In genomic region chrX:80708781-80709180, GRCh38 we compare ENCODE assay signal across 29 cellular contexts.
"Had no signal": no experiment of that assay in that cellular context is flagged by ENCODE, and none has a peak within 500 bp of the region (broad histone marks: within the 10 kb centered on the region; RNA-seq: fewer than 3 reads in every experiment).

No MANE protein-coding gene starts in this region.

- H3K36me3 Mint-ChIP-seq: type B pancreatic cell had no signal

- H3K27me3 ChIP-seq: stomach, suprapubic skin, testis, thyroid gland, tibial artery, tibial nerve, transverse colon, upper lobe of left lung, upper lobe of right lung, uterus, vagina had no signal

- H3K27me3 Mint-ChIP-seq: stimulated activated memory B cell treated with anti-CD40 and anti-IgM and Interleukin-4, amounts not matched to agents 10 μg/mL and 1 μg/mL and 100 μg/mL, for 72 hours; stimulated activated naive B cell treated with anti-CD40 and anti-IgM and Interleukin-4, amounts not matched to agents 10 μg/mL and 1 μg/mL and 100 μg/mL, for 72 hours; stimulated activated naive CD8-positive, alpha-beta T cell treated with anti-CD3 and anti-CD28 coated beads, Interleukin-15, amount 100 ng/mL, for 72 hours; stimulated activated naive CD8-positive, alpha-beta T cell treated with anti-CD3 and anti-CD28 coated beads, Interleukin-15, Interleukin-2, amounts not matched to agents 100 ng/mL and 50 ng/mL, for 24 hours; type B pancreatic cell had no signal

- DNase-seq: stimulated activated CD4-positive, alpha-beta T cell treated with anti-CD3 and anti-CD28 coated beads, Interleukin-2, amount 100 ng/mL, for 48 hours; stimulated activated CD4-positive, alpha-beta T cell treated with anti-CD3 and anti-CD28 coated beads, Interleukin-4, amount 100 ng/mL, for 1 hour; stimulated activated CD4-positive, alpha-beta T cell treated with anti-CD3 and anti-CD28 coated beads, Interleukin-4, amount 100 ng/mL, for 24 hours; stimulated activated CD4-positive, alpha-beta T cell treated with anti-CD3 and anti-CD28 coated beads, Interleukin-4, amount 100 ng/mL, for 4 hours; stimulated activated CD8-positive, alpha-beta memory T cell treated with anti-CD3 and anti-CD28 coated beads, Interleukin-4, amount 100 ng/mL, for 48 hours; stimulated activated naive B cell treated with anti-CD40 and anti-IgM and Interleukin-4, amounts not matched to agents 10 μg/mL and 1 μg/mL and 100 μg/mL, for 72 hours; stimulated activated naive CD4-positive, alpha-beta T cell; stimulated activated naive CD4-positive, alpha-beta T cell treated with Interleukin-2 at 50 U/mL for 16 hours; stimulated activated naive CD8-positive, alpha-beta T cell treated with anti-CD3 and anti-CD28 coated beads, Interleukin-15, amount 100 ng/mL, for 72 hours; stimulated activated naive CD8-positive, alpha-beta T cell treated with anti-CD3 and anti-CD28 coated beads, Interleukin-15, Interleukin-2, amounts not matched to agents 100 U/mL and 50 U/mL, for 24 hours; stomach; substantia nigra; testis; thyroid gland; tibial artery; transverse colon; trophoblast cell; upper lobe of left lung; upper lobe of right lung; uterus had no signal

- FAIRE-seq: urothelium cell line had no signal

- H3K4me3 ChIP-seq: stomach, suprapubic skin, testis, thoracic aorta, thyroid gland, tibial artery, tibial nerve, transverse colon, upper lobe of left lung, upper lobe of right lung, uterus, vagina had no signal

- H3K4me1 Mint-ChIP-seq: stimulated activated effector memory CD8-positive, alpha-beta T cell treated with anti-CD3 and anti-CD28 coated beads, Interleukin-12 subunit alpha, Interleukin-12 subunit beta, amount 100 ng/mL, for 72 hours; stimulated activated memory B cell treated with anti-CD40 and anti-IgM and Interleukin-4, amounts not matched to agents 10 μg/mL and 1 μg/mL and 100 μg/mL, for 72 hours; stimulated activated naive B cell treated with anti-CD40 and anti-IgM and Interleukin-4, amounts not matched to agents 10 μg/mL and 1 μg/mL and 100 μg/mL, for 72 hours; stimulated activated naive CD8-positive, alpha-beta T cell treated with anti-CD3 and anti-CD28 coated beads, Interleukin-15, amount 100 ng/mL, for 72 hours had no signal

- H3K27ac Mint-ChIP-seq: stimulated activated effector memory CD8-positive, alpha-beta T cell treated with anti-CD3 and anti-CD28 coated beads, Interleukin-12 subunit alpha, Interleukin-12 subunit beta, amount 100 ng/mL, for 72 hours; stimulated activated memory B cell treated with anti-CD40 and anti-IgM and Interleukin-4, amounts not matched to agents 10 μg/mL and 1 μg/mL and 100 μg/mL, for 72 hours; stimulated activated naive B cell treated with anti-CD40 and anti-IgM and Interleukin-4, amounts not matched to agents 10 μg/mL and 1 μg/mL and 100 μg/mL, for 72 hours; stimulated activated naive CD8-positive, alpha-beta T cell treated with anti-CD3 and anti-CD28 coated beads, Interleukin-15, Interleukin-2, amounts not matched to agents 100 ng/mL and 50 ng/mL, for 24 hours; type B pancreatic cell had no signal

- H3K36me3 ChIP-seq: suprapubic skin, thoracic aorta, thyroid gland, tibial artery, transverse colon, upper lobe of right lung, uterus, vagina had no signal

- H3K4me3 Mint-ChIP-seq: stimulated activated effector memory CD8-positive, alpha-beta T cell treated with anti-CD3 and anti-CD28 coated beads, Interleukin-12 subunit alpha, Interleukin-12 subunit beta, amount 100 ng/mL, for 72 hours; stimulated activated memory B cell treated with anti-CD40 and anti-IgM and Interleukin-4, amounts not matched to agents 10 μg/mL and 1 μg/mL and 100 μg/mL, for 72 hours; stimulated activated naive B cell treated with anti-CD40 and anti-IgM and Interleukin-4, amounts not matched to agents 10 μg/mL and 1 μg/mL and 100 μg/mL, for 72 hours; stimulated activated naive CD8-positive, alpha-beta T cell treated with anti-CD3 and anti-CD28 coated beads, Interleukin-15, amount 100 ng/mL, for 72 hours; stimulated activated naive CD8-positive, alpha-beta T cell treated with anti-CD3 and anti-CD28 coated beads, Interleukin-15, Interleukin-2, amounts not matched to agents 100 ng/mL and 50 ng/mL, for 24 hours; type B pancreatic cell had no signal

- H3K27ac ChIP-seq: stomach, suprapubic skin, testis, thoracic aorta, thyroid gland, tibial artery, tibial nerve, transverse colon, upper lobe of left lung, upper lobe of right lung, uterus, vagina had no signal

- H3K9me3 Mint-ChIP-seq: stimulated activated effector memory CD8-positive, alpha-beta T cell treated with anti-CD3 and anti-CD28 coated beads, Interleukin-12 subunit alpha, Interleukin-12 subunit beta, amount 100 ng/mL, for 72 hours; stimulated activated memory B cell treated with anti-CD40 and anti-IgM and Interleukin-4, amounts not matched to agents 10 μg/mL and 1 μg/mL and 100 μg/mL, for 72 hours; stimulated activated naive B cell treated with anti-CD40 and anti-IgM and Interleukin-4, amounts not matched to agents 10 μg/mL and 1 μg/mL and 100 μg/mL, for 72 hours; stimulated activated naive CD8-positive, alpha-beta T cell treated with anti-CD3 and anti-CD28 coated beads, Interleukin-15, amount 100 ng/mL, for 72 hours; stimulated activated naive CD8-positive, alpha-beta T cell treated with anti-CD3 and anti-CD28 coated beads, Interleukin-15, Interleukin-2, amounts not matched to agents 100 ng/mL and 50 ng/mL, for 24 hours; type B pancreatic cell had no signal

- H3K4me1 ChIP-seq: stomach, suprapubic skin, testis, thyroid gland, tibial artery, tibial nerve, transverse colon, upper lobe of left lung, upper lobe of right lung, uterus, vagina had no signal

- H3K9me3 ChIP-seq: stomach, suprapubic skin, testis, thoracic aorta, thyroid gland, tibial artery, tibial nerve, transverse colon, upper lobe of left lung, upper lobe of right lung, uterus, vagina had no signal
